17 cellular contexts compared by ENCODE assay signal in the genomic region with DNA sequence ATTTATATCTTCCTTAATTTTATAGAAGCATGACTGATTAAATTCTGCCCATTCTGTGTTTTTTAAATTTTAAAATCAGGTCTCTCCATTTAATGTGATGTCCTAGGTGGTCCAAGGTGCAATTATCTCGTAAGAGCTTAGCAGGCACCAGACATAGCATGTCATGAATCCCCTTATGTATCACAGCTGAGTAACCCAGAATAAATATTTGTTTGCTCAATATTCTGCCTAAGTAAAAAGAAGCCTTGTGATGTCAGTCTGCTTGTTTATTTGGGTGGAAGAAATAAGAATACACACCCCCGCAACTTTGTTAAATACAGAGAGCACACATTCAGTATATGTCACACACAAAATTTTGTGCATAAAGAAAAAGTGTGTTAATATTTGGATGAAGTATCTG.
DNase-seq lines count a peak whose midpoint lies in the region; ATAC-seq and TF ChIP-seq lines count a peak whose summit lies in the region.
"Had no signal": no experiment of that assay in that cellular context is flagged by ENCODE, and none has a peak within 500 bp of the region (broad histone marks: within the 10 kb centered on the region; RNA-seq: fewer than 3 reads in every experiment).

No MANE protein-coding gene starts in this region.

- TF ChIP-seq CTCF in OCI-LY1 (IDR thresholded peaks at IDR 0.05; ENCODE audit: low read length) (no peak), endothelial cell (IDR thresholded peaks at IDR 0.05; ENCODE audit: unreplicated experiment) (no peak), chondrocyte (IDR thresholded peaks at IDR 0.05) (no peak)

- H3K27me3 ChIP-seq in HUES48 (ENCODE audit: control insufficient read depth, insufficient read depth, low read length) (no peaks in the 10 kb centered on the region), OCI-LY1 (ENCODE audit: insufficient read depth, low read length) (no peaks in the 10 kb centered on the region)

- no peaks in the 10 kb centered on the region for H4K20me1 ChIP-seq in OCI-LY1 (ENCODE audit: insufficient read depth, low read length)

- no peaks in the 10 kb centered on the region for H3K9me2 ChIP-seq in OCI-LY1 (ENCODE audit: low read depth, low read length)

- H3K4me2 ChIP-seq in OCI-LY1 (ENCODE audit: low read length) = no peak overlapping the region
- H3K4me2 ChIP-seq: PC-9 had no signal

- no peak for ATAC-seq in HG02678 (IDR thresholded peaks at IDR 0.05; ENCODE audit: unreplicated experiment)
- ATAC-seq: K562 had no signal

- H3K36me3 ChIP-seq in HUES48 (ENCODE audit: control insufficient read depth, insufficient read depth, low read length) (no peaks in the 10 kb centered on the region), OCI-LY1 (ENCODE audit: insufficient read depth, low read length) (no peaks in the 10 kb centered on the region)

- peak; percentile 49 for DNase-seq in NCI-H1105 treated with DMSO at 0.1 percent for 48 hours (lab: John Stamatoyannopoulos, UW)
- no peak for DNase-seq in NCI-H1105 (lab: John Stamatoyannopoulos, UW)
- no peak for DNase-seq in endothelial cell (ENCODE audit: low spot score)
- no peak for DNase-seq in chondrocyte (ENCODE audit: low spot score)
- DNase-seq in central memory CD4-positive, alpha-beta T cell = no peak
- DNase-seq: 8988T, GDM1, NCI-H1436, NCI-H2081 treated with DMSO at 0.1 percent for 48 hours, PC-9, SIG-M5 had no signal

- H3K9ac ChIP-seq in HUES48 (ENCODE audit: low read depth, low read length) = no peak overlapping the region
- no peak overlapping the region for H3K9ac ChIP-seq in OCI-LY1 (ENCODE audit: low read length)

- H3K36me3 Mint-ChIP-seq in endothelial cell (ENCODE audit: low read depth, unreplicated experiment) = no peaks in the 10 kb centered on the region
- no peaks in the 10 kb centered on the region for H3K36me3 Mint-ChIP-seq in chondrocyte (ENCODE audit: low read depth)
- H3K36me3 Mint-ChIP-seq: CD14-positive monocyte had no signal

- H3F3A ChIP-seq in OCI-LY1 (ENCODE audit: insufficient read depth, low read length) = no peaks in the 10 kb centered on the region

- no peaks in the 10 kb centered on the region for H3K9me3 Mint-ChIP-seq in endothelial cell (ENCODE audit: unreplicated experiment)
- no peaks in the 10 kb centered on the region for H3K9me3 Mint-ChIP-seq in chondrocyte (ENCODE audit: low read depth)
- H3K9me3 Mint-ChIP-seq: CD14-positive monocyte had no signal

- H3K4me1 ChIP-seq in HUES48 (ENCODE audit: control insufficient read depth, insufficient read depth, low read length) (peaks cover 34% of the 10 kb centered on the region), OCI-LY1 (ENCODE audit: insufficient read depth, low read length, severe bottlenecking) (peaks cover 28% of the 10 kb centered on the region)

- H3K27ac ChIP-seq in HUES48 (ENCODE audit: low read depth, low read length) (peak overlapping the region; percentile 74), OCI-LY1 (ENCODE audit: low read depth, low read length, poor library complexity, severe bottlenecking) (peak overlapping the region; percentile 12)
- H3K27ac ChIP-seq: PC-9, RWPE1 had no signal

- peak overlapping the region; percentile 36 for H3K27ac Mint-ChIP-seq in endothelial cell (ENCODE audit: unreplicated experiment)
- no peak overlapping the region for H3K27ac Mint-ChIP-seq in chondrocyte (ENCODE audit: unreplicated experiment)
- H3K27ac Mint-ChIP-seq: CD14-positive monocyte had no signal

- no peaks in the 10 kb centered on the region for H3K79me2 ChIP-seq in OCI-LY1 (ENCODE audit: insufficient read depth, low read length)

- no peak overlapping the region for H2AFZ ChIP-seq in OCI-LY1 (ENCODE audit: low read length)
- H2AFZ ChIP-seq: PC-9 had no signal

- H3K4me3 Mint-ChIP-seq in endothelial cell (ENCODE audit: unreplicated experiment) (no peak overlapping the region), chondrocyte (ENCODE audit: unreplicated experiment) (no peak overlapping the region)
- H3K4me3 Mint-ChIP-seq: CD14-positive monocyte had no signal

- H3K27me3 Mint-ChIP-seq in endothelial cell (ENCODE audit: unreplicated experiment) (peaks cover 1% of the 10 kb centered on the region), chondrocyte (ENCODE audit: low read depth) (no peaks in the 10 kb centered on the region)

- H3K4me1 Mint-ChIP-seq in endothelial cell (ENCODE audit: unreplicated experiment) (peaks cover 34% of the 10 kb centered on the region), chondrocyte (ENCODE audit: low read depth) (peaks cover 12% of the 10 kb centered on the region)
- H3K4me1 Mint-ChIP-seq: CD14-positive monocyte had no signal

- H3K4me3 ChIP-seq in HUES48 (ENCODE audit: low read depth, low read length) = no peak overlapping the region
- H3K4me3 ChIP-seq in OCI-LY1 (ENCODE audit: low read depth, low read length, poor library complexity, severe bottlenecking) = no peak overlapping the region
- H3K4me3 ChIP-seq: K562, PC-9 had no signal

- H3K9me3 ChIP-seq in HUES48 (ENCODE audit: control insufficient read depth, insufficient read depth, low read length) = no peaks in the 10 kb centered on the region
- H3K9me3 ChIP-seq in OCI-LY1 (ENCODE audit: low read length) = no peaks in the 10 kb centered on the region
